ENCODE assay signal across 8 cellular contexts in genomic region chr10:121927361-121927840, GRCh38. TPM values are rescaled to one million over a fixed set of nuclear protein-coding genes. Genes with fewer than 3 reads are reported as not detected.
DNase-seq lines count a peak whose midpoint lies in the region; ATAC-seq and TF ChIP-seq lines count a peak whose summit lies in the region.

No MANE protein-coding gene starts in this region.

- intact Hi-C loops in activated CD8-positive, alpha-beta T cell treated with anti-CD3 and anti-CD28 coated beads for 36 hours (cut with micrococcal nuclease) = no loop called here
- intact Hi-C loops in mucosa of descending colon (cut with DNase I, micrococcal nuclease) = no loop called here

- peaks cover 2% of the 10 kb centered on the region; the same call in 1 of the 2 replicates for H3K27me3 Mint-ChIP-seq in HFFc6 (ENCODE audit: insufficient read depth)
- no peaks in the 10 kb centered on the region for H3K27me3 Mint-ChIP-seq in activated CD8-positive, alpha-beta T cell treated with anti-CD3 and anti-CD28 coated beads for 36 hours
- no peaks in the 10 kb centered on the region for H3K27me3 Mint-ChIP-seq in stimulated activated naive B cell treated with anti-CD40 and anti-IgM and Interleukin-4, amounts not matched to agents 10 μg/mL and 1 μg/mL and 100 μg/mL, for 72 hours

- H3K36me3 ChIP-seq in mucosa of descending colon (ENCODE audit: low read depth) = no peaks in the 10 kb centered on the region

- H3K4me3 ChIP-seq in NB4 (ENCODE audit: low read depth, low read length) (peak overlapping the region; percentile 93), mucosa of descending colon (peak overlapping the region; percentile 96)

- DNase-seq in HFFc6 = no peak
- DNase-seq in NB4 (ENCODE audit: low read depth) = peak; percentile 72
- peak; percentile 49 for DNase-seq in activated CD8-positive, alpha-beta T cell treated with anti-CD3 and anti-CD28 coated beads for 36 hours
- DNase-seq in epithelial cell of prostate (ENCODE audit: low read depth, low spot score) = peak; percentile 20
- DNase-seq in mucosa of descending colon = peak; percentile 70 to 82 (median 80)
- peak; percentile 43 for DNase-seq in stimulated activated naive B cell treated with anti-CD40 and anti-IgM and Interleukin-4, amounts not matched to agents 10 μg/mL and 1 μg/mL and 100 μg/mL, for 72 hours
- DNase-seq in KG1 (lab: John Stamatoyannopoulos, UW) = no peak

- POLR2A ChIA-PET in activated CD8-positive, alpha-beta T cell treated with anti-CD3 and anti-CD28 coated beads for 36 hours (lab: Charles Lee) = interaction anchor here (0.7 to 2.2 kb wide), 4 partner anchors 10 to 47 kb away, joined by 3 to 9 read pairs (median 3); no protein-coding TSS in a partner anchor

- CTCF ChIA-PET in activated CD8-positive, alpha-beta T cell treated with anti-CD3 and anti-CD28 coated beads for 36 hours (lab: Charles Lee) = interaction anchor here (1.4 to 1.8 kb wide), 2 partner anchors 26 to 46 kb away, joined by 4 read pairs; no protein-coding TSS in a partner anchor

- H3K27ac ChIP-seq in epithelial cell of prostate = peak overlapping the region; percentile 96

- no peak for TF ChIP-seq POLR2A in GM18505 (IDR thresholded peaks at IDR 0.05; ENCODE audit: borderline replicate concordance, extremely low read depth, insufficient read depth, insufficient read length)
- no peak for TF ChIP-seq POLR2A in NB4 (IDR thresholded peaks at IDR 0.05; ENCODE audit: extremely low read depth, insufficient read length)

- peaks cover 10% of the 10 kb centered on the region for H3K36me3 Mint-ChIP-seq in HFFc6 (ENCODE audit: low read depth)
- peaks cover 7% of the 10 kb centered on the region for H3K36me3 Mint-ChIP-seq in activated CD8-positive, alpha-beta T cell treated with anti-CD3 and anti-CD28 coated beads for 36 hours (ENCODE audit: low read depth)
- H3K36me3 Mint-ChIP-seq in stimulated activated naive B cell treated with anti-CD40 and anti-IgM and Interleukin-4, amounts not matched to agents 10 μg/mL and 1 μg/mL and 100 μg/mL, for 72 hours = peaks cover 8% of the 10 kb centered on the region in 2 donors

- peaks cover 40% of the 10 kb centered on the region for H3K4me1 ChIP-seq in mucosa of descending colon (ENCODE audit: low read depth)

- H3K4me3 Mint-ChIP-seq in HFFc6 = peak overlapping the region; percentile 92
- H3K4me3 Mint-ChIP-seq in activated CD8-positive, alpha-beta T cell treated with anti-CD3 and anti-CD28 coated beads for 36 hours = peak overlapping the region; percentile 84
- H3K4me3 Mint-ChIP-seq in stimulated activated naive B cell treated with anti-CD40 and anti-IgM and Interleukin-4, amounts not matched to agents 10 μg/mL and 1 μg/mL and 100 μg/mL, for 72 hours = peak overlapping the region; percentile 89 to 97

- no peaks in the 10 kb centered on the region for H3K9me3 Mint-ChIP-seq in HFFc6
- no peaks in the 10 kb centered on the region for H3K9me3 Mint-ChIP-seq in activated CD8-positive, alpha-beta T cell treated with anti-CD3 and anti-CD28 coated beads for 36 hours
- no peaks in the 10 kb centered on the region for H3K9me3 Mint-ChIP-seq in stimulated activated naive B cell treated with anti-CD40 and anti-IgM and Interleukin-4, amounts not matched to agents 10 μg/mL and 1 μg/mL and 100 μg/mL, for 72 hours

- TF ChIP-seq CTCF in HFFc6 (IDR thresholded peaks at IDR 0.05) = no peak
- TF ChIP-seq CTCF in NB4 (IDR thresholded peaks at IDR 0.05; ENCODE audit: low read depth, low read length) = no peak
- no peak for TF ChIP-seq CTCF in activated CD8-positive, alpha-beta T cell treated with anti-CD3 and anti-CD28 coated beads for 36 hours (IDR thresholded peaks at IDR 0.05)
- no peak for TF ChIP-seq CTCF in mucosa of descending colon (IDR thresholded peaks at IDR 0.05)

- H3K27ac Mint-ChIP-seq in HFFc6 = peak overlapping the region; percentile 83
- H3K27ac Mint-ChIP-seq in activated CD8-positive, alpha-beta T cell treated with anti-CD3 and anti-CD28 coated beads for 36 hours = peak overlapping the region; percentile 85
- peak overlapping the region; percentile 80 for H3K27ac Mint-ChIP-seq in stimulated activated naive B cell treated with anti-CD40 and anti-IgM and Interleukin-4, amounts not matched to agents 10 μg/mL and 1 μg/mL and 100 μg/mL, for 72 hours

- ATAC-seq in GM18505 (IDR thresholded peaks at IDR 0.05; ENCODE audit: unreplicated experiment) (peak; percentile 44), mucosa of descending colon (peak; percentile 76)
- ATAC-seq in activated CD8-positive, alpha-beta T cell treated with anti-CD3 and anti-CD28 coated beads for 36 hours = peak; percentile 35
- ATAC-seq in stimulated activated naive B cell treated with anti-CD40 and anti-IgM and Interleukin-4, amounts not matched to agents 10 μg/mL and 1 μg/mL and 100 μg/mL, for 72 hours (replicated peaks) = peak; percentile 50 to 58

- H3K4me1 Mint-ChIP-seq in HFFc6 (ENCODE audit: low read depth) = peaks cover 30% of the 10 kb centered on the region
- H3K4me1 Mint-ChIP-seq in activated CD8-positive, alpha-beta T cell treated with anti-CD3 and anti-CD28 coated beads for 36 hours (ENCODE audit: low read depth) = peaks cover 21% of the 10 kb centered on the region
- H3K4me1 Mint-ChIP-seq in stimulated activated naive B cell treated with anti-CD40 and anti-IgM and Interleukin-4, amounts not matched to agents 10 μg/mL and 1 μg/mL and 100 μg/mL, for 72 hours = peaks cover 12 to 29% of the 10 kb centered on the region in 2 donors

- H3K9me3 ChIP-seq in mucosa of descending colon = no peaks in the 10 kb centered on the region

RNA-seq across cellular contexts. Expression of gene ATE1, which starts 0.4 kb away (rescaled TPM):
- 10 to 100 TPM; 19.4 to 25.2 (median 21.0) TPM for total RNA-seq in HFFc6 (2021; fragmentation: NEBNext Ultra II Directional; extraction: Animal tissue kit (Norgen Biotek cat#: 25700))
- 10 to 100 TPM; 18.0 to 19.2 TPM for total RNA-seq in activated CD8-positive, alpha-beta T cell treated with anti-CD3 and anti-CD28 coated beads for 36 hours
- 10 to 100 TPM; 42.9 to 58.9 (median 52.2) TPM for total RNA-seq in mucosa of descending colon

RNA-seq across cellular contexts. Expression of gene NSMCE4A, which starts 47.6 kb away (rescaled TPM):
- total RNA-seq in HFFc6 (2021; fragmentation: NEBNext Ultra II Directional; extraction: Animal tissue kit (Norgen Biotek cat#: 25700)) = 10 to 100 TPM; 15.2 to 22.7 (median 20.8) TPM
- total RNA-seq in activated CD8-positive, alpha-beta T cell treated with anti-CD3 and anti-CD28 coated beads for 36 hours = 10 to 100 TPM; 49.7 to 50.8 TPM
- total RNA-seq in mucosa of descending colon = 10 to 100 TPM; 50.2 to 69.8 (median 62.2) TPM

Comparison
In these comparisons a context has a peak if more than half of its experiments do, and no peak if none do; other contexts are left out.
1. DNase-seq: peak in NB4 (single experiment), activated CD8-positive, alpha-beta T cell treated with anti-CD3 and anti-CD28 coated beads for 36 hours (single experiment), epithelial cell of prostate (single experiment), mucosa of descending colon (3 of 3) and stimulated activated naive B cell treated with anti-CD40 and anti-IgM and Interleukin-4, amounts not matched to agents 10 μg/mL and 1 μg/mL and 100 μg/mL, for 72 hours (single experiment); none in HFFc6 (single experiment) and KG1 (single experiment).
2. Peak in every context shown above with its lines, with median percentiles within 50 percentile points of each other: ATAC-seq, H3K27ac Mint-ChIP-seq and H3K4me3 Mint-ChIP-seq.